In genomic region chr4:99377341-99377740, GRCh38 we compare ENCODE assay signal across 13 cellular contexts. TPM values are rescaled to one million over a fixed set of nuclear protein-coding genes. Genes with fewer than 3 reads are reported as not detected.
DNase-seq lines count a peak whose midpoint lies in the region; ATAC-seq, FAIRE-seq and TF ChIP-seq lines count a peak whose summit lies in the region.
"Not testable (repeated sequence)": the region's sequence is repeated elsewhere in the genome, so short reads cannot be mapped to it uniquely, and the experiment has no call there.
"Had no signal": no experiment of that assay in that cellular context is flagged by ENCODE, and none has a peak within 500 bp of the region (broad histone marks: within the 10 kb centered on the region; RNA-seq: fewer than 3 reads in every experiment).

No MANE protein-coding gene starts in this region.

- H3K4me3 Mint-ChIP-seq in Caco-2 (ENCODE audit: unreplicated experiment), result not testable (repeated sequence)

- not testable (repeated sequence) for H3K4me2 ChIP-seq in PC-3 (ENCODE audit: low read length); keratinocyte (ENCODE audit: control insufficient read depth, extremely low read depth, insufficient read depth, low read depth, low read length)

- H3K9me3 Mint-ChIP-seq in Caco-2 (ENCODE audit: unreplicated experiment), result peaks cover 29% of the 10 kb centered on the region

- not testable (repeated sequence) for H3K36me3 ChIP-seq in Caco-2 (ENCODE audit: control insufficient read depth, insufficient read depth, low read length); PC-3 (ENCODE audit: low read depth, low read length); keratinocyte (ENCODE audit: control insufficient read depth in 2 of 2, extremely low read depth in 1 of 2, insufficient read depth in 2 of 2, low read length in 2 of 2); small intestine (ENCODE audit: control insufficient read depth in 2 of 2, insufficient read depth in 2 of 2, low read length in 2 of 2)

- H3K9me3 ChIP-seq in Caco-2; PC-3 (ENCODE audit: low read length); keratinocyte (ENCODE audit: control insufficient read depth, low read depth, low read length); small intestine (ENCODE audit: control insufficient read depth, low read depth): not testable (repeated sequence)

- not testable (repeated sequence) for H3K9me2 ChIP-seq in PC-3 (replicated peaks; ENCODE audit: low read length)

- not testable (repeated sequence) for H3K4me1 Mint-ChIP-seq in Caco-2 (ENCODE audit: low read depth, unreplicated experiment)

- H3K4me3 ChIP-seq in Caco-2 (ENCODE audit: low read depth, low read length); Jurkat, Clone E6-1 (ENCODE audit: low read length); PC-3 (ENCODE audit: low read length); epithelial cell of proximal tubule (ENCODE audit: low read depth, low read length); keratinocyte (ENCODE audit: control insufficient read depth in 2 of 3, extremely low read depth in 1 of 3, insufficient read depth in 2 of 3, low read depth in 1 of 3, low read length in 3 of 3); small intestine (ENCODE audit: low read depth in 1 of 2, low read length in 2 of 2): not testable (repeated sequence)

- not testable (repeated sequence) for H3K27ac ChIP-seq in PC-3 (ENCODE audit: low read length); keratinocyte (ENCODE audit: control insufficient read depth, insufficient read depth, low read length); small intestine (ENCODE audit: low read depth in 1 of 2, low read length in 1 of 2)

- not testable (repeated sequence) for H2AFZ ChIP-seq in PC-3 (ENCODE audit: low read length); keratinocyte (ENCODE audit: control insufficient read depth, low read length)

- H3K4me1 ChIP-seq in Caco-2; PC-3 (ENCODE audit: insufficient read depth, low read length); keratinocyte (ENCODE audit: control insufficient read depth, extremely low read depth, insufficient read depth, low read length); small intestine (ENCODE audit: control insufficient read depth in 2 of 2, insufficient read depth in 1 of 2, low read depth in 1 of 2, low read length in 1 of 2): not testable (repeated sequence)

- H3K27me3 Mint-ChIP-seq in Caco-2 (ENCODE audit: insufficient read depth, unreplicated experiment), result not testable (repeated sequence)

- CTCF ChIA-PET in Caco-2 (lab: Charles Lee), result interaction anchor here (0.7 kb wide), 1 partner anchor 220 kb away, joined by 3 read pairs; no protein-coding TSS in a partner anchor
- CTCF ChIA-PET in PC-3 (lab: Charles Lee), result interaction anchor here (0.5 kb wide), 1 partner anchor 12 kb away, joined by 3 read pairs; no protein-coding TSS in a partner anchor

- not testable (repeated sequence) for H3K79me2 ChIP-seq in PC-3 (ENCODE audit: low read length); keratinocyte (ENCODE audit: control insufficient read depth, insufficient read depth, low read length)

- BruUV-seq in Caco-2 (replicated peaks; lab: Mats Ljungman, UMichigan); PC-3 (replicated peaks; lab: Mats Ljungman, UMichigan): not testable (repeated sequence)

- H3K27me3 ChIP-seq in Caco-2 (replicated peaks; ENCODE audit: control insufficient read depth, insufficient read depth, low read length); PC-3 (ENCODE audit: low read length); keratinocyte (ENCODE audit: control insufficient read depth, extremely low read depth, insufficient read depth, low read length); small intestine (ENCODE audit: control insufficient read depth in 2 of 2, insufficient read depth in 2 of 2, low read length in 2 of 2): not testable (repeated sequence)

- peak in 1 of 2 experiments; percentile 26 for DNase-seq in Caco-2
- peak; percentile 25 for DNase-seq in Jurkat, Clone E6-1 (ENCODE audit: low read depth, low spot score)
- DNase-seq in PC-3, result peak; percentile 28
- peak; percentile 1 for DNase-seq in amniotic epithelial cell (ENCODE audit: low read depth)
- DNase-seq in epithelial cell of proximal tubule (ENCODE audit: low read depth); keratinocyte (ENCODE audit: low read depth, low spot score): not testable (repeated sequence)
- DNase-seq in small intestine, result peak; percentile 26

- H3F3A ChIP-seq in PC-3 (ENCODE audit: low read length, unreplicated experiment), result not testable (repeated sequence)

- dilution Hi-C loops in keratinocyte (cut with MboI; ENCODE audit: extremely low pct_ligation_motif_present, low sequenced_read_pairs), result not testable (repeated sequence)

- not testable (repeated sequence) for H4K20me1 ChIP-seq in PC-3 (ENCODE audit: low read length); keratinocyte (ENCODE audit: control insufficient read depth, extremely low read depth, insufficient read depth, low read length)

- H3K36me3 Mint-ChIP-seq in Caco-2 (ENCODE audit: insufficient read depth, unreplicated experiment), result not testable (repeated sequence)

- WGBS in small intestine, 3 donors, result 32 to 69% (median 49%) methylated on average over 5 to 6 of the region's 6 CpGs

- TF ChIP-seq CTCF in Caco-2 (IDR thresholded peaks at IDR 0.05; ENCODE audit: insufficient read depth in 1 of 2, low read depth in 1 of 2, low read length in 1 of 2, severe bottlenecking in 1 of 2, unreplicated experiment in 1 of 2) (peak; percentile 27 to 44), PC-3 (conservative IDR thresholded peaks at IDR 0.05; ENCODE audit: low read depth, low read length) (peak; percentile 52), epithelial cell of proximal tubule (conservative IDR thresholded peaks at IDR 0.05; ENCODE audit: low read depth, low read length) (peak; percentile 66), keratinocyte (optimal IDR thresholded peaks at IDR 0.05 in 1 of 3, IDR thresholded peaks at IDR 0.05 in 1 of 3, conservative IDR thresholded peaks at IDR 0.05 in 1 of 3; ENCODE audit: extremely low read depth in 1 of 3, insufficient read depth in 2 of 3, low read length in 3 of 3) (peak in 2 of 3 experiments; percentile 40 to 56)

- ATAC-seq in GM18867 (IDR thresholded peaks at IDR 0.05; ENCODE audit: unreplicated experiment), result peak; percentile 66
- ATAC-seq in PC-3, result not testable (repeated sequence)

- POLR2A ChIA-PET in Caco-2 (lab: Charles Lee), result interaction anchor here (0.6 kb wide), 1 partner anchor 77 kb away, joined by 4 read pairs; no protein-coding TSS in a partner anchor
- POLR2A ChIA-PET in PC-3 (lab: Charles Lee; ENCODE audit: unreplicated experiment), result not testable (repeated sequence)

- not testable (repeated sequence) for FAIRE-seq in keratinocyte (lab: Jason Lieb, UNC); small intestine (lab: Jason Lieb, UNC)

- not testable (repeated sequence) for H3K27ac Mint-ChIP-seq in Caco-2 (ENCODE audit: unreplicated experiment)

- intact Hi-C loops in Caco-2 (cut with micrococcal nuclease; ENCODE audit: unreplicated experiment), result not testable (repeated sequence)
- intact Hi-C loops in PC-3 (cut with micrococcal nuclease), result loop anchor here (1.0 kb wide), 1 partner anchor 86 kb away; no protein-coding TSS in a partner anchor

- H3K9ac ChIP-seq in PC-3 (ENCODE audit: low read length); keratinocyte (ENCODE audit: control insufficient read depth, extremely low read depth, insufficient read depth, low read length): not testable (repeated sequence)

- not testable (repeated sequence) for H3K9me1 ChIP-seq in keratinocyte (ENCODE audit: control insufficient read depth, extremely low read depth, insufficient read depth, low read length)

RNA-seq across cellular contexts. Expression of gene ADH1C, which starts 24.8 kb away (rescaled TPM):
- total RNA-seq in Caco-2 (2022), result 0.23 and 0.63 TPM in 2 replicates
- not detected for polyA plus RNA-seq in Jurkat, Clone E6-1 (2012; ENCODE audit: insufficient read depth, insufficient read length)
- total RNA-seq in PC-3 (2014; rRNA removed), result not detected in 2 replicates
- not detected in 2 replicates for total RNA-seq in epithelial cell of proximal tubule
- 0.03 TPM in 1 of 3 replicates, not detected in the others for polyA plus RNA-seq in keratinocyte
- not detected for polyA plus RNA-seq in keratinocyte (2011; ENCODE audit: low read depth)
- not detected in 2 replicates for polyA plus RNA-seq in keratinocyte (2011; cell fraction: cytosol; rRNA removed)
- not detected in 2 replicates for polyA plus RNA-seq in keratinocyte (2011; cell fraction: nucleus; rRNA removed)
- polyA plus RNA-seq in keratinocyte (2012; ENCODE audit: low replicate concordance), result not detected in 2 replicates
- 0.93 TPM in 1 of 3 replicates, not detected in the others for polyA minus RNA-seq in keratinocyte
- polyA minus RNA-seq in keratinocyte (2011; cell fraction: cytosol; rRNA and poly(A)+ RNA removed), result not detected
- not detected in 2 replicates for polyA minus RNA-seq in keratinocyte (2011; cell fraction: nucleus; rRNA and poly(A)+ RNA removed)
- 100 to 1,000 TPM; 185 to 231 (median 194) TPM for polyA plus RNA-seq in small intestine
- total RNA-seq: activated CD4-positive, alpha-beta T cell treated with anti-CD3 and anti-CD28 coated beads, Interleukin-2, amount 10 ng/mL, durations not matched to agents 24 days and 14 days; CD4-positive, alpha-beta T cell had no signal

RNA-seq across cellular contexts. Expression of gene ADH1B, which starts 56.1 kb away (rescaled TPM):
- total RNA-seq in Caco-2 (2022), result 0.30 TPM in 1 of 2 replicates, not detected in the other
- polyA plus RNA-seq in Jurkat, Clone E6-1 (2012; ENCODE audit: insufficient read depth, insufficient read length), result not detected
- not detected in 2 replicates for total RNA-seq in PC-3 (2014; rRNA removed)
- not detected in 2 replicates for total RNA-seq in epithelial cell of proximal tubule
- polyA plus RNA-seq in keratinocyte, result not detected in 3 replicates
- not detected for polyA plus RNA-seq in keratinocyte (2011; ENCODE audit: low read depth)
- not detected in 2 replicates for polyA plus RNA-seq in keratinocyte (2011; cell fraction: cytosol; rRNA removed)
- polyA plus RNA-seq in keratinocyte (2011; cell fraction: nucleus; rRNA removed), result not detected in 2 replicates
- not detected in 2 replicates for polyA plus RNA-seq in keratinocyte (2012; ENCODE audit: low replicate concordance)
- 0.26 TPM in 1 of 3 replicates, not detected in the others for polyA minus RNA-seq in keratinocyte
- not detected for polyA minus RNA-seq in keratinocyte (2011; cell fraction: cytosol; rRNA and poly(A)+ RNA removed)
- polyA minus RNA-seq in keratinocyte (2011; cell fraction: nucleus; rRNA and poly(A)+ RNA removed), result not detected in 2 replicates
- polyA plus RNA-seq in small intestine, result 100 to 1,000 TPM in 1 of 3 donors, 10 to 100 TPM in 1, 1 to 10 TPM in 1; 3.8 to 237 (median 92.1) TPM
- total RNA-seq: activated CD4-positive, alpha-beta T cell treated with anti-CD3 and anti-CD28 coated beads, Interleukin-2, amount 10 ng/mL, durations not matched to agents 24 days and 14 days; CD4-positive, alpha-beta T cell had no signal

RNA-seq across cellular contexts. Expression of gene ADH7, which starts 57.8 kb away (rescaled TPM):
- total RNA-seq in Caco-2 (2022), result not detected in 2 replicates
- not detected for polyA plus RNA-seq in Jurkat, Clone E6-1 (2012; ENCODE audit: insufficient read depth, insufficient read length)
- total RNA-seq in PC-3 (2014; rRNA removed), result not detected in 2 replicates
- not detected in 2 replicates for total RNA-seq in epithelial cell of proximal tubule
- polyA plus RNA-seq in keratinocyte, result 0.16 to 2.2 TPM (median 0.56 TPM) in 3 replicates
- 1.3 TPM for polyA plus RNA-seq in keratinocyte (2011; ENCODE audit: low read depth)
- polyA plus RNA-seq in keratinocyte (2011; cell fraction: cytosol; rRNA removed), result 0.19 and 0.32 TPM in 2 replicates
- polyA plus RNA-seq in keratinocyte (2011; cell fraction: nucleus; rRNA removed), result 0.51 and 0.85 TPM in 2 replicates
- 0.06 and 0.93 TPM in 2 replicates for polyA plus RNA-seq in keratinocyte (2012; ENCODE audit: low replicate concordance)
- polyA minus RNA-seq in keratinocyte, result 1.6 TPM in 1 of 3 replicates, not detected in the others
- polyA minus RNA-seq in keratinocyte (2011; cell fraction: cytosol; rRNA and poly(A)+ RNA removed), result not detected
- 0.78 TPM in 1 of 2 replicates, not detected in the other for polyA minus RNA-seq in keratinocyte (2011; cell fraction: nucleus; rRNA and poly(A)+ RNA removed)
- polyA plus RNA-seq in small intestine, result under 1 TPM in 1 of 3 donors, not detected in 2; 0.03 TPM
- total RNA-seq: activated CD4-positive, alpha-beta T cell treated with anti-CD3 and anti-CD28 coated beads, Interleukin-2, amount 10 ng/mL, durations not matched to agents 24 days and 14 days; CD4-positive, alpha-beta T cell; left cardiac atrium; posterior vena cava; uterus had no signal
